In genomic region chr12:66500094-66500493, GRCh38 we compare ENCODE assay signal across 28 cellular contexts.
"Had no signal": no experiment of that assay in that cellular context is flagged by ENCODE, and none has a peak within 500 bp of the region (broad histone marks: within the 10 kb centered on the region; RNA-seq: fewer than 3 reads in every experiment).

No MANE protein-coding gene starts in this region.

- H3K27me3 ChIP-seq: breast epithelium, esophagus muscularis mucosa, foreskin keratinocyte, left lung, ovary, spleen, tibial nerve had no signal

- H3K4me3 Mint-ChIP-seq: activated CD4-positive, alpha-beta memory T cell treated with anti-CD3 and anti-CD28 coated beads for 36 hours; activated naive CD4-positive, alpha-beta T cell treated with anti-CD3 and anti-CD28 coated beads, Interleukin-2, amount 50 U/mL, for 24 hours; activated naive CD8-positive, alpha-beta T cell treated with anti-CD3 and anti-CD28 coated beads, Interleukin-2, amount 50 U/mL, for 24 hours; activated T-cell treated with anti-CD3 and anti-CD28 coated beads, Interleukin-2, amount 50 U/mL, for 24 hours; nephron; T-helper 1 cell treated with Interleukin-12 subunit alpha and Interleukin-12 subunit beta and Interleukin-4 antibody, amounts not matched to agents 30 μg/mL and 1 μg/mL, for 36 hours had no signal

- H3K27me3 Mint-ChIP-seq: activated naive CD4-positive, alpha-beta T cell treated with anti-CD3 and anti-CD28 coated beads, Interleukin-2, amount 50 U/mL, for 24 hours had no signal

- FAIRE-seq: TTC549 had no signal

- H3K9me3 Mint-ChIP-seq: activated CD4-positive, alpha-beta memory T cell treated with anti-CD3 and anti-CD28 coated beads for 36 hours; activated naive CD4-positive, alpha-beta T cell treated with anti-CD3 and anti-CD28 coated beads, Interleukin-2, amount 50 U/mL, for 24 hours; activated naive CD8-positive, alpha-beta T cell treated with anti-CD3 and anti-CD28 coated beads, Interleukin-2, amount 50 U/mL, for 24 hours; activated T-cell treated with anti-CD3 and anti-CD28 coated beads, Interleukin-2, amount 50 U/mL, for 24 hours; activated T-helper 2 cell treated with anti-CD3 and anti-CD28 coated beads, Interferon-gamma antibody, Interleukin-2, Interleukin-4, amounts not matched to agents 10 μg/mL and 5 μg/mL and 100 μg/mL, durations not matched to agents 14 hours and 24 hours and 36 hours had no signal

- H3K4me3 ChIP-seq: breast epithelium, esophagus muscularis mucosa, heart left ventricle, left lung, lower lobe of right lung, ovary, psoas muscle, spleen, tibial nerve had no signal

- H3K9me3 ChIP-seq: breast epithelium, esophagus muscularis mucosa, heart left ventricle, left lung, lower lobe of right lung, ovary, psoas muscle, spleen, tibial nerve had no signal

- DNase-seq: activated CD4-positive, alpha-beta memory T cell treated with anti-CD3 and anti-CD28 coated beads for 36 hours; activated CD4-positive, alpha-beta T cell treated with anti-CD3 and anti-CD28 coated beads for 48 hours; activated CD8-positive, alpha-beta memory T cell treated with anti-CD3 and anti-CD28 coated beads, Interleukin-2, amount 50 U/mL, for 4 hours; activated naive CD8-positive, alpha-beta T cell treated with anti-CD3 and anti-CD28 coated beads, Interleukin-2, amount 50 U/mL, for 24 hours; activated T-cell treated with anti-CD3 and anti-CD28 coated beads, Interleukin-2, amount 50 U/mL, for 24 hours; amygdala; central memory CD4-positive, alpha-beta T cell; heart left ventricle; kidney glomerular epithelial cell; left lung; lower lobe of right lung; ovary; psoas muscle; right cardiac atrium; spleen; stimulated activated naive CD4-positive, alpha-beta T cell; T-helper 9 cell had no signal

- ATAC-seq: activated CD4-positive, CD25-positive, alpha-beta regulatory T cell treated with anti-CD3 and anti-CD28 coated beads, Interleukin-2, amount 50 U/mL, for 24 hours; activated naive CD8-positive, alpha-beta T cell treated with anti-CD3 and anti-CD28 coated beads, Interleukin-2, amount 50 U/mL, for 24 hours; foreskin keratinocyte; heart left ventricle; left lung; lower lobe of right lung; psoas muscle; right cardiac atrium had no signal

- H3K27ac ChIP-seq: breast epithelium, esophagus muscularis mucosa, foreskin keratinocyte, heart left ventricle, left lung, lower lobe of right lung, ovary, psoas muscle, spleen, tibial nerve, VCaP had no signal

- H3K4me1 Mint-ChIP-seq: activated naive CD4-positive, alpha-beta T cell treated with anti-CD3 and anti-CD28 coated beads, Interleukin-2, amount 50 U/mL, for 24 hours; activated naive CD8-positive, alpha-beta T cell treated with anti-CD3 and anti-CD28 coated beads, Interleukin-2, amount 50 U/mL, for 24 hours; nephron had no signal

- H3K27ac Mint-ChIP-seq: activated CD4-positive, alpha-beta memory T cell treated with anti-CD3 and anti-CD28 coated beads for 36 hours; activated naive CD4-positive, alpha-beta T cell treated with anti-CD3 and anti-CD28 coated beads, Interleukin-2, amount 50 U/mL, for 24 hours; activated naive CD8-positive, alpha-beta T cell treated with anti-CD3 and anti-CD28 coated beads, Interleukin-2, amount 50 U/mL, for 24 hours; activated T-cell treated with anti-CD3 and anti-CD28 coated beads, Interleukin-2, amount 50 U/mL, for 24 hours; activated T-helper 2 cell treated with anti-CD3 and anti-CD28 coated beads, Interferon-gamma antibody, Interleukin-2, Interleukin-4, amounts not matched to agents 10 μg/mL and 5 μg/mL and 100 μg/mL, durations not matched to agents 14 hours and 24 hours and 36 hours; T-helper 1 cell treated with Interleukin-12 subunit alpha and Interleukin-12 subunit beta and Interleukin-4 antibody, amounts not matched to agents 30 μg/mL and 1 μg/mL, for 36 hours had no signal

- H3K36me3 ChIP-seq: breast epithelium, esophagus muscularis mucosa, heart left ventricle, left lung, lower lobe of right lung, ovary, spleen, tibial nerve had no signal

- H3K4me1 ChIP-seq: breast epithelium, esophagus muscularis mucosa, foreskin keratinocyte, heart left ventricle, left lung, lower lobe of right lung, psoas muscle, spleen, tibial nerve had no signal

- H3K36me3 Mint-ChIP-seq: activated CD4-positive, alpha-beta memory T cell treated with anti-CD3 and anti-CD28 coated beads for 36 hours had no signal
